In the genomic region with DNA sequence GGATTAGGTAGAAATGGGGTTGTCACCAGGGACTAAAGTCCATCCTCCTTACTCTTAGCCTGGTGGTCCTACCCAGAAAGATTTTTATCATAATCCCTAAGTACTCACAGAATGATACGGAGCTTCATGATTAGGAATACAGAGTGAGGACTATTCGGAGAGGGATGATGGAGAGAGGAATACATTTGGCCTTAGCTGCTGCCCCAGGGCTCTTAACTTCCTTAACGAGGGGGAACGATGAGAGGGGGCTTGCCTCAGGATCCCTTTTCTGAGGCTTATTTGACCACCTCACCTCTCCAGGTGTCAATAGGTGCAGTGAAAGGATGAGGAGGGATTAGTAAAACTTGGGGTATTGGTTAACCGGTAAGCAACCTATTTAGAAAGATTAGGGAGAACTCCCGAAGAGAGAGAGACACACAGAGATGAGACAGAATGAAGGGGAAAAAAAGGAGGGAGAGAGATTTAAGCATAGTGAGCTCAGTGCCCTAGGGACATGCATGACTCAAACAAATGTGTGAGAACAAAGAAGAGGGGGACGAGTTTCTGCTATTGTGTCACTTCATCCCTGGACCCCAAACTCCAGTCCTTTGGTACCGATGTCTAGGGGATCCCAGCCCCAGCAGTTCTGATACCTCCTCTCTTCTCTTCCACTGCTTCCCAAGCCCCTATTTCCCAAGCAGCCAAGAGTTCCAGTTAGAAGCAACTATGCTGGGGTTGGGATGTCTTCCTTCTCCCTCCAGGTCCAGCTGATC, we compare ENCODE assay signal across 12 cellular contexts. TPM values are rescaled to one million over a fixed set of nuclear protein-coding genes. Genes with fewer than 3 reads are reported as not detected.
DNase-seq lines count a peak whose midpoint lies in the region; ATAC-seq and TF ChIP-seq lines count a peak whose summit lies in the region.
"Had no signal": no experiment of that assay in that cellular context is flagged by ENCODE, and none has a peak within 500 bp of the region (broad histone marks: within the 10 kb centered on the region; RNA-seq: fewer than 3 reads in every experiment).

No MANE protein-coding gene starts in this region.

- TF ChIP-seq CTCF in psoas muscle (IDR thresholded peaks at IDR 0.05), result no peak

- H3K9ac ChIP-seq in GM23248 (no peak overlapping the region), iPS-18a (ENCODE audit: low read length) (peak overlapping the region; percentile 60)

- peak; percentile 76 for DNase-seq in GM23248
- DNase-seq in T-helper 17 cell, result no peak
- no peak for DNase-seq in psoas muscle
- DNase-seq in cardiac septum (ENCODE audit: low spot score), result no peak
- DNase-seq in GM19240 (ENCODE audit: insufficient read length, low spot score), result no peak
- no peak for DNase-seq in superior temporal gyrus (ENCODE audit: extremely low spot score)
- DNase-seq: CD4-positive, CD25-positive, alpha-beta regulatory T cell; gastrocnemius medialis; GF-D8; H7 had no signal

- H3K9me3 ChIP-seq in GM23248 (ENCODE audit: low read depth) (no peaks in the 10 kb centered on the region), T-helper 17 cell (ENCODE audit: control insufficient read depth, low read length, poor library complexity, severe bottlenecking) (no peaks in the 10 kb centered on the region), iPS-18a (ENCODE audit: control insufficient read depth, low read depth, low read length) (no peaks in the 10 kb centered on the region), psoas muscle (no peaks in the 10 kb centered on the region)
- H3K9me3 ChIP-seq: gastrocnemius medialis had no signal

- H3K9me2 ChIP-seq in GM23248 (ENCODE audit: insufficient read depth), result no peaks in the 10 kb centered on the region

- H3K27me3 Mint-ChIP-seq in T-helper 17 cell, result peaks cover 63% of the 10 kb centered on the region

- peaks cover 4% of the 10 kb centered on the region for H3K36me3 Mint-ChIP-seq in T-helper 17 cell (ENCODE audit: low read depth)
- H3K36me3 Mint-ChIP-seq: CD4-positive, CD25-positive, alpha-beta regulatory T cell had no signal

- WGBS in GM23248 (ENCODE audit: low coverage in 1 of 2, low lambda C conversion rate in 2 of 2, missing lambda C conversion rate in 2 of 2), 2 experiments, result 65 to 69% methylated on average over 8 of the region's 8 CpGs
- 66 to 68% (median 66%) methylated on average over 8 of the region's 8 CpGs for WGBS in psoas muscle, 3 donors

- H3K27ac Mint-ChIP-seq in T-helper 17 cell, result no peak overlapping the region
- H3K27ac Mint-ChIP-seq: CD4-positive, CD25-positive, alpha-beta regulatory T cell had no signal

- no peaks in the 10 kb centered on the region for H4K20me1 ChIP-seq in GM23248 (ENCODE audit: insufficient read depth)

- peaks cover 23% of the 10 kb centered on the region for H3K4me1 Mint-ChIP-seq in T-helper 17 cell

- no peaks in the 10 kb centered on the region for H3K27me3 ChIP-seq in GM23248 (replicated peaks; ENCODE audit: insufficient read depth)
- peaks cover 15% of the 10 kb centered on the region for H3K27me3 ChIP-seq in iPS-18a (ENCODE audit: control insufficient read depth, insufficient read depth, low read length)
- H3K27me3 ChIP-seq in psoas muscle (ENCODE audit: insufficient read depth in 3 of 3, low read length in 2 of 3), result no peaks in the 10 kb centered on the region
- H3K27me3 ChIP-seq: gastrocnemius medialis had no signal

- H3K36me3 ChIP-seq in GM23248 (ENCODE audit: low read depth) (no peaks in the 10 kb centered on the region), iPS-18a (ENCODE audit: control insufficient read depth, low read depth, low read length) (no peaks in the 10 kb centered on the region), psoas muscle (ENCODE audit: insufficient read depth in 1 of 2, low read depth in 1 of 2) (no peaks in the 10 kb centered on the region)
- H3K36me3 ChIP-seq: gastrocnemius medialis had no signal

- no peak overlapping the region for H3K4me3 ChIP-seq in GM23248
- peak overlapping the region; percentile 68 for H3K4me3 ChIP-seq in iPS-18a (ENCODE audit: low read length)
- H3K4me3 ChIP-seq in psoas muscle, result peak overlapping the region; percentile 54

- H3K4me2 ChIP-seq in GM23248 (ENCODE audit: unreplicated experiment), result peak overlapping the region; percentile 74

- H3K79me2 ChIP-seq in GM23248 (ENCODE audit: insufficient read depth), result no peaks in the 10 kb centered on the region

- in situ Hi-C loops in GM23248 (cut with MboI), result no loop called here

- H3K27ac ChIP-seq in GM23248, result no peak overlapping the region
- no peak overlapping the region for H3K27ac ChIP-seq in iPS-18a (ENCODE audit: low read length)
- H3K27ac ChIP-seq in psoas muscle, result no peak overlapping the region

- no peak overlapping the region for H2AFZ ChIP-seq in GM23248

- H3K4me3 Mint-ChIP-seq in T-helper 17 cell, result peak overlapping the region; percentile 65

- ATAC-seq in T-helper 17 cell, result no peak
- no peak for ATAC-seq in psoas muscle
- ATAC-seq in GM19463 (IDR thresholded peaks at IDR 0.05; ENCODE audit: unreplicated experiment), result no peak

- H3K4me1 ChIP-seq in GM23248 (ENCODE audit: insufficient read depth) (peaks cover 23% of the 10 kb centered on the region), iPS-18a (ENCODE audit: control insufficient read depth, low read depth, low read length) (peaks cover 40% of the 10 kb centered on the region), psoas muscle (peaks cover 35% of the 10 kb centered on the region)

- no peaks in the 10 kb centered on the region for H3F3A ChIP-seq in GM23248 (ENCODE audit: insufficient read depth)

- intact Hi-C loops in psoas muscle (cut with DNase I), result no loop called here
- intact Hi-C loops in cardiac septum (cut with DNase I), result no loop called here

RNA-seq across cellular contexts. Expression of a gene that starts 1.1 kb away (rescaled TPM):
- not detected in 2 replicates for total RNA-seq in GM23248 (2014; rRNA removed; shearing (Covaris generic))
- polyA plus RNA-seq in GM23248 (2016; fragmentation: Nextera tagmentation; extraction: Ambion mirVana) (0.46 TPM in 1 of 2 replicates, not detected in the other), psoas muscle (under 1 TPM; 0.10 to 0.26 (median 0.18) TPM)
- total RNA-seq in T-helper 17 cell (10 to 100 TPM in 1 of 2 donors, 1 to 10 TPM in 1; 2.5 to 26.4 TPM), psoas muscle (1 to 10 TPM in 1 of 4 donors, under 1 TPM in 3; 0.30 to 1.6 (median 0.50) TPM), cardiac septum (1.2 TPM)

RNA-seq across cellular contexts. Expression of a gene that starts 19.2 kb away (rescaled TPM):
- total RNA-seq in GM23248 (2014; rRNA removed; shearing (Covaris generic)), result 217 and 226 TPM in 2 replicates
- polyA plus RNA-seq in GM23248 (2016; fragmentation: Nextera tagmentation; extraction: Ambion mirVana), result 346 and 351 TPM in 2 replicates
- total RNA-seq in T-helper 17 cell, result 1,000 to 10,000 TPM; 1,531 to 1,582 TPM
- 100 to 1,000 TPM; 282 to 601 (median 458) TPM for total RNA-seq in psoas muscle
- 100 to 1,000 TPM; 310 to 826 (median 453) TPM for polyA plus RNA-seq in psoas muscle
- 439 TPM for total RNA-seq in cardiac septum

RNA-seq across cellular contexts. Expression of a gene that starts 19.8 kb away (rescaled TPM):
- 36.7 and 37.6 TPM in 2 replicates for total RNA-seq in GM23248 (2014; rRNA removed; shearing (Covaris generic))
- 29.6 TPM in 2 replicates for polyA plus RNA-seq in GM23248 (2016; fragmentation: Nextera tagmentation; extraction: Ambion mirVana)
- total RNA-seq in T-helper 17 cell, result 10 to 100 TPM; 31.1 to 34.9 TPM
- 10 to 100 TPM; 12.1 to 19.3 (median 16.4) TPM for total RNA-seq in psoas muscle
- polyA plus RNA-seq in psoas muscle, result 1 to 10 TPM; 5.2 to 9.3 (median 8.4) TPM
- total RNA-seq in cardiac septum, result 39.5 TPM

RNA-seq across cellular contexts. Expression of a gene that starts 25.2 kb away (rescaled TPM):
- 149 and 204 TPM in 2 replicates for total RNA-seq in GM23248 (2014; rRNA removed; shearing (Covaris generic))
- polyA plus RNA-seq in GM23248 (2016; fragmentation: Nextera tagmentation; extraction: Ambion mirVana), result 170 and 183 TPM in 2 replicates
- total RNA-seq in T-helper 17 cell, result 10 to 100 TPM; 58.6 to 63.3 TPM
- total RNA-seq in psoas muscle, result 100 to 1,000 TPM in 1 of 4 donors, 10 to 100 TPM in 3; 84.4 to 102 (median 93.0) TPM
- 100 to 1,000 TPM in 1 of 3 donors, 10 to 100 TPM in 2; 77.8 to 131 (median 86.6) TPM for polyA plus RNA-seq in psoas muscle
- 106 TPM for total RNA-seq in cardiac septum
